In the genomic region with DNA sequence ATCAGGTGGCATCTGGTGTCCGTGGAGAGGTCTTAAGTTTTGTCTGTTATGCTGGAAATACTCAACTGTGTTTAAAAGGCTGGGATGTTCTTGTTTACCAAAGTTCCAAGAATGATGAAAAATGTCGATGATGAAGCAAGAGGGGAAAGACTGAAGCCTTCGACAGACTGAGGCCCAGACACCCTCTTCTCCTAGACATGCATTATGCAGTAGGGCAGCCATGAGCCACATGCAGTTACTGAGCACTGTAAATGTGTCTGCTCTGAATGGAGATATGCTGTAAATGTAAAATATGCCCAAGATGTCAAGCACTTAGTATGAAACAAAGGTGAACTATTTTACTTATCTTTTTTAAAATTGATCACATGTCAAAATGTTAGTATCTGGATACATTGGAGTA, we compare ENCODE assay signal across 38 cellular contexts.
"Had no signal": no experiment of that assay in that cellular context is flagged by ENCODE, and none has a peak within 500 bp of the region (broad histone marks: within the 10 kb centered on the region; RNA-seq: fewer than 3 reads in every experiment).

No MANE protein-coding gene starts in this region.

- DNase-seq: activated effector memory CD4-positive, alpha-beta T cell treated with anti-CD3 and anti-CD28 coated beads, Interleukin-2, amount 50 U/mL, for 16 hours; activated effector memory CD4-positive, alpha-beta T cell treated with Interleukin-2 at 50 U/mL for 16 hours; activated gamma-delta T cell; activated gamma-delta T cell treated with Interleukin-2 at 50 U/mL for 16 hours; activated naive CD4-positive, alpha-beta T cell; activated naive CD4-positive, alpha-beta T cell treated with anti-CD3 and anti-CD28 coated beads for 36 hours; activated naive CD4-positive, alpha-beta T cell treated with anti-CD3 and anti-CD28 coated beads, Interleukin-2, amount 10 ng/mL, durations not matched to agents 7 days and 5 days; activated naive CD4-positive, alpha-beta T cell treated with anti-CD3 and anti-CD28 coated beads, Interleukin-2, amount 50 U/mL, for 16 hours; activated naive CD4-positive, alpha-beta T cell treated with Interleukin-2 at 50 U/mL for 16 hours; activated naive CD8-positive, alpha-beta T cell treated with anti-CD3 and anti-CD28 coated beads for 36 hours; activated naive CD8-positive, alpha-beta T cell treated with anti-CD3 and anti-CD28 coated beads, Interleukin-2, amount 10 ng/mL, durations not matched to agents 7 days and 5 days; activated naive CD8-positive, alpha-beta T cell treated with anti-CD3 and anti-CD28 coated beads, Interleukin-2, amount 50 U/mL, for 24 hours; activated T-cell treated with anti-CD3 and anti-CD28 coated beads for 4 hours; activated T-cell treated with anti-CD3 and anti-CD28 coated beads, Interleukin-2, amount 50 U/mL, for 1 hour; activated T-cell treated with anti-CD3 and anti-CD28 coated beads, Interleukin-2, amount 50 U/mL, for 24 hours; activated T-cell treated with anti-CD3 and anti-CD28 coated beads, Interleukin-2, amount 50 U/mL, for 4 hours; activated T-cell treated with anti-CD3 and anti-CD28 coated beads, Interleukin-2, amount 50 U/mL, for 48 hours; activated T-cell treated with anti-CD3 and anti-CD28 coated beads, Interleukin-2, amount 50 U/mL, for 72 hours; adrenal gland; amniotic stem cell; amygdala; anterior cingulate cortex; aorta; body of pancreas; brain microvascular endothelial cell; caudate nucleus; central memory CD4-positive, alpha-beta T cell had no signal

- H3K27ac Mint-ChIP-seq: activated naive CD4-positive, alpha-beta T cell treated with anti-CD3 and anti-CD28 coated beads for 36 hours; activated naive CD4-positive, alpha-beta T cell treated with anti-CD3 and anti-CD28 coated beads, Interleukin-2, amount 10 ng/mL, durations not matched to agents 7 days and 5 days; activated naive CD4-positive, alpha-beta T cell treated with anti-CD3 and anti-CD28 coated beads, Interleukin-2, amount 50 U/mL, for 24 hours; activated naive CD4-positive, alpha-beta T cell treated with anti-CD3 and anti-CD28 coated beads, Interleukin-2, amount 50 U/mL, for 72 hours; activated naive CD8-positive, alpha-beta T cell; activated naive CD8-positive, alpha-beta T cell treated with anti-CD3 and anti-CD28 coated beads for 36 hours; activated naive CD8-positive, alpha-beta T cell treated with anti-CD3 and anti-CD28 coated beads, Interleukin-2, amount 10 ng/mL, durations not matched to agents 7 days and 5 days; activated naive CD8-positive, alpha-beta T cell treated with anti-CD3 and anti-CD28 coated beads, Interleukin-2, amount 50 U/mL, for 24 hours; activated T-cell treated with anti-CD3 and anti-CD28 coated beads, Interleukin-2, amount 50 U/mL, for 24 hours; activated T-cell treated with anti-CD3 and anti-CD28 coated beads, Interleukin-2, amount 50 U/mL, for 72 hours; activated T-helper 1 cell treated with anti-CD3 and anti-CD28 coated beads, Interleukin-12 subunit alpha, Interleukin-12 subunit beta, Interleukin-2, Interleukin-4 antibody, amounts not matched to agents 30 ng/mL and 10 ng/mL and 1 ng/mL, durations not matched to agents 14 hours and 24 hours and 36 hours; activated T-helper 17 cell treated with anti-CD3 and anti-CD28 coated beads, Interleukin-2, amount 50 U/mL, for 72 hours; activated T-helper 2 cell treated with anti-CD3 and anti-CD28 coated beads, Interferon-gamma antibody, Interleukin-2, Interleukin-4, amounts not matched to agents 10 μg/mL and 5 μg/mL and 100 μg/mL, durations not matched to agents 14 hours and 24 hours and 36 hours had no signal

- H3K27me3 ChIP-seq: adrenal gland, ascending aorta, body of pancreas, brain microvascular endothelial cell, breast epithelium, cardiac muscle cell had no signal

- H3K4me1 ChIP-seq: body of pancreas, breast epithelium had no signal

- H3K27ac ChIP-seq: adrenal gland, ascending aorta, body of pancreas, brain microvascular endothelial cell, breast epithelium, cardiac muscle cell had no signal

- H3K4me1 Mint-ChIP-seq: activated naive CD4-positive, alpha-beta T cell treated with anti-CD3 and anti-CD28 coated beads, Interleukin-2, amount 10 ng/mL, durations not matched to agents 7 days and 5 days; activated naive CD4-positive, alpha-beta T cell treated with anti-CD3 and anti-CD28 coated beads, Interleukin-2, amount 50 U/mL, for 24 hours; activated naive CD8-positive, alpha-beta T cell treated with anti-CD3 and anti-CD28 coated beads for 36 hours; activated naive CD8-positive, alpha-beta T cell treated with anti-CD3 and anti-CD28 coated beads, Interleukin-2, amount 10 ng/mL, durations not matched to agents 7 days and 5 days; activated naive CD8-positive, alpha-beta T cell treated with anti-CD3 and anti-CD28 coated beads, Interleukin-2, amount 50 U/mL, for 24 hours; activated T-helper 17 cell treated with anti-CD3 and anti-CD28 coated beads, Interleukin-2, amount 50 U/mL, for 72 hours; central memory CD8-positive, alpha-beta T cell had no signal

- H3K9me3 Mint-ChIP-seq: activated naive CD4-positive, alpha-beta T cell treated with anti-CD3 and anti-CD28 coated beads for 36 hours; activated naive CD4-positive, alpha-beta T cell treated with anti-CD3 and anti-CD28 coated beads, Interleukin-2, amount 10 ng/mL, durations not matched to agents 7 days and 5 days; activated naive CD4-positive, alpha-beta T cell treated with anti-CD3 and anti-CD28 coated beads, Interleukin-2, amount 50 U/mL, for 24 hours; activated naive CD4-positive, alpha-beta T cell treated with anti-CD3 and anti-CD28 coated beads, Interleukin-2, amount 50 U/mL, for 72 hours; activated naive CD8-positive, alpha-beta T cell treated with anti-CD3 and anti-CD28 coated beads for 36 hours; activated naive CD8-positive, alpha-beta T cell treated with anti-CD3 and anti-CD28 coated beads, Interleukin-2, amount 10 ng/mL, durations not matched to agents 7 days and 5 days; activated naive CD8-positive, alpha-beta T cell treated with anti-CD3 and anti-CD28 coated beads, Interleukin-2, amount 50 U/mL, for 24 hours; activated T-cell treated with anti-CD3 and anti-CD28 coated beads, Interleukin-2, amount 50 U/mL, for 24 hours; activated T-cell treated with anti-CD3 and anti-CD28 coated beads, Interleukin-2, amount 50 U/mL, for 4 hours; activated T-cell treated with anti-CD3 and anti-CD28 coated beads, Interleukin-2, amount 50 U/mL, for 72 hours; activated T-helper 1 cell treated with anti-CD3 and anti-CD28 coated beads, Interleukin-12 subunit alpha, Interleukin-12 subunit beta, Interleukin-2, Interleukin-4 antibody, amounts not matched to agents 30 ng/mL and 10 ng/mL and 1 ng/mL, durations not matched to agents 14 hours and 24 hours and 36 hours; activated T-helper 17 cell treated with anti-CD3 and anti-CD28 coated beads, Interleukin-2, amount 50 U/mL, for 72 hours; activated T-helper 2 cell treated with anti-CD3 and anti-CD28 coated beads, Interferon-gamma antibody, Interleukin-2, Interleukin-4, amounts not matched to agents 10 μg/mL and 5 μg/mL and 100 μg/mL, durations not matched to agents 14 hours and 24 hours and 36 hours; brain; central memory CD8-positive, alpha-beta T cell had no signal

- H3K36me3 Mint-ChIP-seq: activated naive CD4-positive, alpha-beta T cell treated with anti-CD3 and anti-CD28 coated beads, Interleukin-2, amount 10 ng/mL, durations not matched to agents 7 days and 5 days; activated naive CD4-positive, alpha-beta T cell treated with anti-CD3 and anti-CD28 coated beads, Interleukin-2, amount 50 U/mL, for 24 hours; activated naive CD4-positive, alpha-beta T cell treated with anti-CD3 and anti-CD28 coated beads, Interleukin-2, amount 50 U/mL, for 72 hours; activated naive CD8-positive, alpha-beta T cell; activated naive CD8-positive, alpha-beta T cell treated with anti-CD3 and anti-CD28 coated beads for 36 hours; activated naive CD8-positive, alpha-beta T cell treated with anti-CD3 and anti-CD28 coated beads, Interleukin-2, amount 10 ng/mL, durations not matched to agents 7 days and 5 days; brain had no signal

- H3K36me3 ChIP-seq: adrenal gland, ascending aorta, brain microvascular endothelial cell, breast epithelium, cardiac muscle cell had no signal

- ATAC-seq: activated naive CD4-positive, alpha-beta T cell treated with anti-CD3 and anti-CD28 coated beads, Interleukin-2, amount 50 U/mL, for 72 hours; activated naive CD8-positive, alpha-beta T cell treated with anti-CD3 and anti-CD28 coated beads, Interleukin-2, amount 50 U/mL, for 24 hours; activated T-cell treated with anti-CD3 and anti-CD28 coated beads, Interleukin-2, amount 50 U/mL, for 4 hours; activated T-cell treated with anti-CD3 and anti-CD28 coated beads, Interleukin-2, amount 50 U/mL, for 72 hours; activated T-helper 17 cell treated with anti-CD3 and anti-CD28 coated beads, Interleukin-2, amount 50 U/mL, for 72 hours; body of pancreas had no signal

- H3K27me3 Mint-ChIP-seq: activated naive CD4-positive, alpha-beta T cell treated with anti-CD3 and anti-CD28 coated beads, Interleukin-2, amount 50 U/mL, for 24 hours; activated naive CD8-positive, alpha-beta T cell; brain had no signal

- H3K4me3 Mint-ChIP-seq: activated naive CD4-positive, alpha-beta T cell treated with anti-CD3 and anti-CD28 coated beads for 36 hours; activated naive CD4-positive, alpha-beta T cell treated with anti-CD3 and anti-CD28 coated beads, Interleukin-2, amount 10 ng/mL, durations not matched to agents 7 days and 5 days; activated naive CD4-positive, alpha-beta T cell treated with anti-CD3 and anti-CD28 coated beads, Interleukin-2, amount 50 U/mL, for 24 hours; activated naive CD8-positive, alpha-beta T cell; activated naive CD8-positive, alpha-beta T cell treated with anti-CD3 and anti-CD28 coated beads for 36 hours; activated naive CD8-positive, alpha-beta T cell treated with anti-CD3 and anti-CD28 coated beads, Interleukin-2, amount 10 ng/mL, durations not matched to agents 7 days and 5 days; activated naive CD8-positive, alpha-beta T cell treated with anti-CD3 and anti-CD28 coated beads, Interleukin-2, amount 50 U/mL, for 24 hours; activated T-cell treated with anti-CD3 and anti-CD28 coated beads, Interleukin-2, amount 50 U/mL, for 24 hours; activated T-cell treated with anti-CD3 and anti-CD28 coated beads, Interleukin-2, amount 50 U/mL, for 4 hours; activated T-cell treated with anti-CD3 and anti-CD28 coated beads, Interleukin-2, amount 50 U/mL, for 72 hours; activated T-helper 1 cell treated with anti-CD3 and anti-CD28 coated beads, Interleukin-12 subunit alpha, Interleukin-12 subunit beta, Interleukin-2, Interleukin-4 antibody, amounts not matched to agents 30 ng/mL and 10 ng/mL and 1 ng/mL, durations not matched to agents 14 hours and 24 hours and 36 hours; activated T-helper 17 cell treated with anti-CD3 and anti-CD28 coated beads, Interleukin-2, amount 50 U/mL, for 72 hours; brain; central memory CD8-positive, alpha-beta T cell had no signal

- H3K9me3 ChIP-seq: adrenal gland, ascending aorta, body of pancreas, breast epithelium had no signal

- H3K4me3 ChIP-seq: adrenal gland, ascending aorta, body of pancreas, breast epithelium, cardiac muscle cell had no signal
